ENCODE assay signal across 24 cellular contexts in the genomic region with DNA sequence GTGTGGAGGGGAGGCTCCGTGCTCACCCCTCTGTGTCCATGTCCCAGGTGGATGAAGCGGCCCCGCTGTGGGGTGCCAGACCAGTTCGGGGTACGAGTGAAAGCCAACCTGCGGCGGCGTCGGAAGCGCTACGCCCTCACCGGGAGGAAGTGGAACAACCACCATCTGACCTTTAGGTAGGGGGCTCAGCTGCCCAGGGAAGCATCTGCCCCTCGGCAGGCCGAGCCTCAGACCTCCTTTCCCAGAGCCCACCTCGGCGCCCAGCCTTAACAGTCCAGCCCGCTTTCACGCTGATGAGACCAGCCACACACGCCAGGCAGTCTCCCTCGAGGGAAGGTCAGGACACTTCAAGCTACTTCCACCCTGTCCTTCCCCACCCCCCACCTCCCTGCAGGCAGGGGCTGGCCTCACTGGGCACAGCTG.
"Had no signal": no experiment of that assay in that cellular context is flagged by ENCODE, and none has a peak within 500 bp of the region (broad histone marks: within the 10 kb centered on the region; RNA-seq: fewer than 3 reads in every experiment).

No MANE protein-coding gene starts in this region.

- H3K27ac Mint-ChIP-seq: activated CD8-positive, alpha-beta T cell treated with anti-CD3 and anti-CD28 coated beads for 36 hours; activated naive CD8-positive, alpha-beta T cell treated with anti-CD3 and anti-CD28 coated beads for 36 hours; activated T-cell treated with anti-CD3 and anti-CD28 coated beads, Interleukin-2, amount 50 U/mL, for 72 hours; T-helper 1 cell treated with Interleukin-12 subunit alpha and Interleukin-12 subunit beta and Interleukin-4 antibody, amounts not matched to agents 30 μg/mL and 1 μg/mL, for 36 hours; T-helper 2 cell treated with Interferon-gamma antibody and Interleukin-4, amounts not matched to agents 5 μg/mL and 100 μg/mL, for 36 hours had no signal

- H3K27me3 Mint-ChIP-seq: activated CD4-positive, alpha-beta T cell treated with anti-CD3 and anti-CD28 coated beads, Interleukin-2, amount 10 ng/mL, durations not matched to agents 24 days and 14 days; activated CD8-positive, alpha-beta T cell treated with anti-CD3 and anti-CD28 coated beads for 36 hours; activated naive CD8-positive, alpha-beta T cell treated with anti-CD3 and anti-CD28 coated beads for 36 hours; activated T-helper 17 cell treated with anti-CD3 and anti-CD28 coated beads, Interleukin-2, amount 50 U/mL, for 72 hours had no signal

- DNase-seq: activated CD4-positive, alpha-beta T cell treated with anti-CD3 and anti-CD28 coated beads, Interleukin-2, amount 10 ng/mL, durations not matched to agents 24 days and 14 days; activated CD4-positive, alpha-beta T cell treated with anti-CD3 and anti-CD28 coated beads, Interleukin-2, amount 50 U/mL, for 4 hours; activated CD8-positive, alpha-beta T cell treated with anti-CD3 and anti-CD28 coated beads for 36 hours; activated effector memory CD4-positive, alpha-beta T cell treated with anti-CD3 and anti-CD28 coated beads, Interleukin-2, amount 50 U/mL, for 16 hours; activated naive CD4-positive, alpha-beta T cell; activated naive CD4-positive, alpha-beta T cell treated with anti-CD3 and anti-CD28 coated beads, Interleukin-2, amount 50 U/mL, for 16 hours; activated naive CD8-positive, alpha-beta T cell treated with anti-CD3 and anti-CD28 coated beads for 36 hours; activated T-cell treated with anti-CD3 and anti-CD28 coated beads, Interleukin-2, amount 50 U/mL, for 1 hour; activated T-cell treated with anti-CD3 and anti-CD28 coated beads, Interleukin-2, amount 50 U/mL, for 72 hours; amniotic stem cell; aorta; cerebellar nuclear complex; Kasumi-1; MG63; NCI-H1048; NCI-H1105 treated with DMSO at 0.1 percent for 48 hours; NCI-H1436; NCI-H1694 treated with DMSO at 0.1 percent for 48 hours; NCI-H2029; NCI-H345 had no signal

- ATAC-seq: activated CD8-positive, alpha-beta T cell treated with anti-CD3 and anti-CD28 coated beads for 36 hours; activated T-cell treated with anti-CD3 and anti-CD28 coated beads, Interleukin-2, amount 50 U/mL, for 72 hours; activated T-helper 17 cell treated with anti-CD3 and anti-CD28 coated beads, Interleukin-2, amount 50 U/mL, for 72 hours; Panc1 had no signal

- H3K36me3 Mint-ChIP-seq: activated naive CD8-positive, alpha-beta T cell treated with anti-CD3 and anti-CD28 coated beads for 36 hours had no signal

- H3K4me3 Mint-ChIP-seq: activated CD4-positive, alpha-beta T cell treated with anti-CD3 and anti-CD28 coated beads, Interleukin-2, amount 10 ng/mL, durations not matched to agents 24 days and 14 days; activated CD8-positive, alpha-beta T cell treated with anti-CD3 and anti-CD28 coated beads for 36 hours; activated naive CD8-positive, alpha-beta T cell treated with anti-CD3 and anti-CD28 coated beads for 36 hours; activated T-cell treated with anti-CD3 and anti-CD28 coated beads, Interleukin-2, amount 50 U/mL, for 72 hours; activated T-helper 17 cell treated with anti-CD3 and anti-CD28 coated beads, Interleukin-2, amount 50 U/mL, for 72 hours; T-helper 1 cell treated with Interleukin-12 subunit alpha and Interleukin-12 subunit beta and Interleukin-4 antibody, amounts not matched to agents 30 μg/mL and 1 μg/mL, for 36 hours; T-helper 2 cell treated with Interferon-gamma antibody and Interleukin-4, amounts not matched to agents 5 μg/mL and 100 μg/mL, for 36 hours had no signal

- H3K4me1 Mint-ChIP-seq: activated CD4-positive, alpha-beta T cell treated with anti-CD3 and anti-CD28 coated beads, Interleukin-2, amount 10 ng/mL, durations not matched to agents 24 days and 14 days; activated naive CD8-positive, alpha-beta T cell treated with anti-CD3 and anti-CD28 coated beads for 36 hours; activated T-helper 17 cell treated with anti-CD3 and anti-CD28 coated beads, Interleukin-2, amount 50 U/mL, for 72 hours had no signal

- H3K9me3 Mint-ChIP-seq: activated CD4-positive, alpha-beta T cell treated with anti-CD3 and anti-CD28 coated beads, Interleukin-2, amount 10 ng/mL, durations not matched to agents 24 days and 14 days; activated CD8-positive, alpha-beta T cell treated with anti-CD3 and anti-CD28 coated beads for 36 hours; activated naive CD8-positive, alpha-beta T cell treated with anti-CD3 and anti-CD28 coated beads for 36 hours; activated T-cell treated with anti-CD3 and anti-CD28 coated beads, Interleukin-2, amount 50 U/mL, for 72 hours; activated T-helper 17 cell treated with anti-CD3 and anti-CD28 coated beads, Interleukin-2, amount 50 U/mL, for 72 hours; T-helper 1 cell treated with Interleukin-12 subunit alpha and Interleukin-12 subunit beta and Interleukin-4 antibody, amounts not matched to agents 30 μg/mL and 1 μg/mL, for 36 hours; T-helper 2 cell treated with Interferon-gamma antibody and Interleukin-4, amounts not matched to agents 5 μg/mL and 100 μg/mL, for 36 hours had no signal
